ENCODE assay signal across 8 cellular contexts in the genomic region with DNA sequence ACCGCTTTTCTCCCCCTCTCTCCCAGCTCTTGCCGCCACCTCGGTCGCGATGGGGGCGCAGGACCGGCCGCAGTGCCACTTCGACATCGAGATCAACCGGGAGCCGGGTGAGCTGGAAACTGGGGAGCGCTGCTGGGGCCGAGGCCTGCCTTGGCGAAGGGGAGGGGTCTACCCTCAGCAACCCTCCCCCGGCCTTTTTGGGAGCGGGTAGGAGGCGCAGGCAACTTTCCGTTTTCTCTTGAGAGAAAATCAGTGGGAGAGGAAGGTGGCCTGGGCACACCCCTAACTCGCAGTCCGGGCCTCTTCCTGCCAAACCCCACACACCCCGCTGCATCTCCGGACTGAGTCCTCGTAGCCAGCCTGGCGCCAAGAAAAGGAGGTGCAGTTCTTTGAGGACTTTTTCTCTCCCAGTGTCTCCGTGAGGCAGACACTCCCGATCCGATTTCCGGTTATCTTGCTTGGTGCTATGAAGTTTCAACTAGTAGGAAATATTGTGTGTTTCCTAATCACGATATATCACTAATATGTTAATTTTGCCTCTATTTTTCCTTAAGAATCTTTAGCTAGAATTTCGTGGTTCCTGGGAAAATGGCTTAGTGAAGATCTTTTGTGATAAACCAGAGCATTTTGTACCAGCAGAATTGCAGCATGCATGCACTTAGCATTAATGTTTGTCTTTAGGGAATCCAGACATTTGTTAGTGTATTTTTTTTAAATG. TPM values are rescaled to one million over a fixed set of nuclear protein-coding genes. Genes with fewer than 3 reads are reported as not detected.
DNase-seq lines count a peak whose midpoint lies in the region; ATAC-seq and TF ChIP-seq lines count a peak whose summit lies in the region.

No MANE protein-coding gene starts in this region.

- DNase-seq in NCI-H2107 treated with DMSO at 0.1 percent for 48 hours (lab: John Stamatoyannopoulos, UW; ENCODE audit: unreplicated experiment) (peak; percentile 6), NCI-H2107 (lab: John Stamatoyannopoulos, UW) (no peak), GOT3 (lab: John Stamatoyannopoulos, UW) (peak; percentile 5), LoVo (ENCODE audit: low spot score) (peak; percentile 60), WTC11 (ENCODE audit: low spot score) (peak; percentile 67), mesenchymal stem cell (peak; percentile 79)
- DNase-seq in effector memory CD8-positive, alpha-beta T cell, result peak in 2 of 3 experiments; percentile 29 to 35
- peak; percentile 21 to 32 for DNase-seq in stimulated activated CD8-positive, alpha-beta memory T cell treated with anti-CD3 and anti-CD28 coated beads, Interleukin-7, amount 100 ng/mL, for 4 hours (ENCODE audit: low read depth in 2 of 2)

- peak overlapping the region; percentile 27 for H4K8ac ChIP-seq in mesenchymal stem cell (ENCODE audit: low read length)

- H4K91ac ChIP-seq in mesenchymal stem cell (ENCODE audit: low read length), result peak overlapping the region; percentile 98

- no peak overlapping the region for H2AFZ ChIP-seq in mesenchymal stem cell (ENCODE audit: low read depth, low read length)

- H3K27me3 Mint-ChIP-seq in WTC11 (ENCODE audit: low read depth), result no peaks in the 10 kb centered on the region
- no peaks in the 10 kb centered on the region for H3K27me3 Mint-ChIP-seq in effector memory CD8-positive, alpha-beta T cell

- peak overlapping the region; percentile 95 for H2BK120ac ChIP-seq in mesenchymal stem cell (ENCODE audit: low read depth, low read length)

- peaks cover 28% of the 10 kb centered on the region for H3K4me1 Mint-ChIP-seq in WTC11
- H3K4me1 Mint-ChIP-seq in effector memory CD8-positive, alpha-beta T cell (ENCODE audit: low read depth in 2 of 2), result peaks cover 19 to 43% of the 10 kb centered on the region in 2 donors

- no peaks in the 10 kb centered on the region for H3K79me1 ChIP-seq in mesenchymal stem cell (replicated peaks; ENCODE audit: low read length, poor library complexity, severe bottlenecking)

- no peak overlapping the region for H2BK15ac ChIP-seq in mesenchymal stem cell (ENCODE audit: low read depth, poor library complexity, severe bottlenecking)

- H2AK5ac ChIP-seq in mesenchymal stem cell (ENCODE audit: low read length, severe bottlenecking), result no peak overlapping the region

- no peak overlapping the region for H2BK12ac ChIP-seq in mesenchymal stem cell (ENCODE audit: low read length in 2 of 2)

- no peak overlapping the region for H2BK5ac ChIP-seq in mesenchymal stem cell (ENCODE audit: low read depth, low read length, poor library complexity, severe bottlenecking)

- H3K4me1 ChIP-seq in mesenchymal stem cell (ENCODE audit: control insufficient read depth, insufficient read depth, low read depth, low read length), result peaks cover 3% of the 10 kb centered on the region

- CTCF ChIA-PET in WTC11 (lab: Charles Lee), result interaction anchor here (0.7 to 2.8 kb wide), 10 partner anchors 10 to 371 kb away, joined by 3 to 16 read pairs (median 4); partner anchors contain the start of genes SEC22C and SS18L2

- H3K14ac ChIP-seq in mesenchymal stem cell (ENCODE audit: low read length in 2 of 2), result peak overlapping the region in 1 of 2 experiments; percentile 53

- H3K9me3 Mint-ChIP-seq in WTC11, result peaks cover 4% of the 10 kb centered on the region
- H3K9me3 Mint-ChIP-seq in effector memory CD8-positive, alpha-beta T cell, result peaks cover 0 to 2% of the 10 kb centered on the region in 2 donors

- peak overlapping the region; percentile 93 for H3K27ac ChIP-seq in mesenchymal stem cell (ENCODE audit: low read length, poor library complexity, severe bottlenecking)

- peaks cover 22% of the 10 kb centered on the region for H3K36me3 Mint-ChIP-seq in WTC11
- H3K36me3 Mint-ChIP-seq in effector memory CD8-positive, alpha-beta T cell (ENCODE audit: insufficient read depth), result peaks cover 54% of the 10 kb centered on the region

- no peaks in the 10 kb centered on the region for H3K9me3 ChIP-seq in mesenchymal stem cell (ENCODE audit: control insufficient read depth, low read length)

- WGBS in mesenchymal stem cell, result 2% methylated on average over 14 of the region's 31 CpGs

- H3K4me3 ChIP-seq in mesenchymal stem cell (ENCODE audit: insufficient read depth in 1 of 2, low read depth in 1 of 2, low read length in 2 of 2), result peak overlapping the region; percentile 95

- ATAC-seq in WTC11, result peak; percentile 20
- peak; percentile 13 for ATAC-seq in effector memory CD8-positive, alpha-beta T cell (replicated peaks)

- no peak overlapping the region for H3K23ac ChIP-seq in mesenchymal stem cell (ENCODE audit: low read length in 2 of 2)

- H3K4me3 Mint-ChIP-seq in WTC11, result peak overlapping the region; percentile 89
- H3K4me3 Mint-ChIP-seq in effector memory CD8-positive, alpha-beta T cell, result peak overlapping the region; percentile 93 to 94

- peak overlapping the region; percentile 85 to 95 for H3K4ac ChIP-seq in mesenchymal stem cell (ENCODE audit: low read depth in 1 of 2, low read length in 2 of 2)

- H3K36me3 ChIP-seq in mesenchymal stem cell (ENCODE audit: control insufficient read depth in 1 of 2, insufficient read depth in 2 of 2, low read depth in 1 of 2, low read length in 2 of 2), result peaks cover 0 to 38% of the 10 kb centered on the region in 2 experiments

- H3K9ac ChIP-seq in mesenchymal stem cell (ENCODE audit: low read length), result peak overlapping the region; percentile 97

- H3K27ac Mint-ChIP-seq in WTC11, result peak overlapping the region; percentile 97
- H3K27ac Mint-ChIP-seq in effector memory CD8-positive, alpha-beta T cell, result peak overlapping the region; percentile 94 to 96

- peak overlapping the region; percentile 99 for H3K18ac ChIP-seq in mesenchymal stem cell (ENCODE audit: low read depth in 1 of 2, low read length in 2 of 2)

- no peak for TF ChIP-seq CTCF in WTC11 (IDR thresholded peaks at IDR 0.05)

- POLR2A ChIA-PET in WTC11 (lab: Charles Lee), result interaction anchor here (1.0 to 1.5 kb wide), 7 partner anchors 10 to 202 kb away, joined by 3 to 17 read pairs (median 4); partner anchors contain the start of genes SEC22C and SS18L2

- no peaks in the 10 kb centered on the region for H3K27me3 ChIP-seq in mesenchymal stem cell (ENCODE audit: control insufficient read depth in 1 of 2, insufficient read depth in 1 of 2, low read length in 2 of 2)

- H3K4me2 ChIP-seq in mesenchymal stem cell (ENCODE audit: low read length, poor library complexity, severe bottlenecking), result peak overlapping the region; percentile 38

TF ChIP-seq in WTC11, 78 proteins besides CTCF, POLR2A, EP300 and RAD21:
- TF ChIP-seq, protein P1, sequence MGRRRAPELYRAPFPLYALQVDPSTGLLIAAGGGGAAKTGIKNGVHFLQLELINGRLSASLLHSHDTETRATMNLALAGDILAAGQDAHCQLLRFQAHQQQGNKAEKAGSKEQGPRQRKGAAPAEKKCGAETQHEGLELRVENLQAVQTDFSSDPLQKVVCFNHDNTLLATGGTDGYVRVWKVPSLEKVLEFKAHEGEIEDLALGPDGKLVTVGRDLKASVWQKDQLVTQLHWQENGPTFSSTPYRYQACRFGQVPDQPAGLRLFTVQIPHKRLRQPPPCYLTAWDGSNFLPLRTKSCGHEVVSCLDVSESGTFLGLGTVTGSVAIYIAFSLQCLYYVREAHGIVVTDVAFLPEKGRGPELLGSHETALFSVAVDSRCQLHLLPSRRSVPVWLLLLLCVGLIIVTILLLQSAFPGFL (CRISPR knock-in tag; IDR thresholded peaks at IDR 0.05; ENCODE audit: borderline replicate concordance), result no peak
- TF ChIP-seq ZNF121 (CRISPR knock-in tag; IDR thresholded peaks at IDR 0.05) (no peak), EMX1 (CRISPR knock-in tag; IDR thresholded peaks at IDR 0.05) (no peak), FOXJ3 (CRISPR knock-in tag; IDR thresholded peaks at IDR 0.05; ENCODE audit: borderline replicate concordance) (no peak), FOXP1 (CRISPR knock-in tag; IDR thresholded peaks at IDR 0.05; ENCODE audit: borderline replicate concordance) (peak; percentile 77; the same call in 1 of the 2 replicates), ATF3 (CRISPR knock-in tag; conservative IDR thresholded peaks at IDR 0.05) (0 out of 2 replicates have a peak, but pooled peaks have one; percentile 1), SMAD3 (CRISPR knock-in tag; IDR thresholded peaks at IDR 0.05; ENCODE audit: borderline replicate concordance) (no peak)
- TF ChIP-seq, protein P2, sequence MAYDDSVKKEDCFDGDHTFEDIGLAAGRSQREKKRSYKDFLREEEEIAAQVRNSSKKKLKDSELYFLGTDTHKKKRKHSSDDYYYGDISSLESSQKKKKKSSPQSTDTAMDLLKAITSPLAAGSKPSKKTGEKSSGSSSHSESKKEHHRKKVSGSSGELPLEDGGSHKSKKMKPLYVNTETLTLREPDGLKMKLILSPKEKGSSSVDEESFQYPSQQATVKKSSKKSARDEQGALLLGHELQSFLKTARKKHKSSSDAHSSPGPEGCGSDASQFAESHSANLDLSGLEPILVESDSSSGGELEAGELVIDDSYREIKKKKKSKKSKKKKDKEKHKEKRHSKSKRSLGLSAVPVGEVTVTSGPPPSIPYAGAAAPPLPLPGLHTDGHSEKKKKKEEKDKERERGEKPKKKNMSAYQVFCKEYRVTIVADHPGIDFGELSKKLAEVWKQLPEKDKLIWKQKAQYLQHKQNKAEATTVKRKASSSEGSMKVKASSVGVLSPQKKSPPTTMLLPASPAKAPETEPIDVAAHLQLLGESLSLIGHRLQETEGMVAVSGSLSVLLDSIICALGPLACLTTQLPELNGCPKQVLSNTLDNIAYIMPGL (CRISPR knock-in tag; IDR thresholded peaks at IDR 0.05), result no peak
TF ChIP-seq in WTC11: peak in this region for 2.

RNA-seq across cellular contexts. Expression of gene NKTR, which starts 0.6 kb away (rescaled TPM):
- 76.4 to 89.3 TPM (median 82.3 TPM) in 3 replicates for total RNA-seq in WTC11 (2021)
- polyA plus RNA-seq in mesenchymal stem cell (2013, experiment 1 of 2), result 26.4 TPM
- polyA plus RNA-seq in mesenchymal stem cell (2013, experiment 2 of 2), result 22.4 TPM

RNA-seq across cellular contexts. Expression of gene SS18L2, which starts 10.5 kb away (rescaled TPM):
- total RNA-seq in WTC11 (2021), result 52.9 to 65.0 TPM (median 62.6 TPM) in 3 replicates
- 39.2 TPM for polyA plus RNA-seq in mesenchymal stem cell (2013, experiment 1 of 2)
- 42.8 TPM for polyA plus RNA-seq in mesenchymal stem cell (2013, experiment 2 of 2)

RNA-seq across cellular contexts. Expression of gene SEC22C, which starts 19.4 kb away (rescaled TPM):
- 35.2 to 37.0 TPM (median 37.0 TPM) in 3 replicates for total RNA-seq in WTC11 (2021)
- 42.5 TPM for polyA plus RNA-seq in mesenchymal stem cell (2013, experiment 1 of 2)
- polyA plus RNA-seq in mesenchymal stem cell (2013, experiment 2 of 2), result 45.2 TPM

RNA-seq across cellular contexts. Expression of gene ZBTB47, which starts 52.4 kb away (rescaled TPM):
- 5.2 to 5.9 TPM (median 5.6 TPM) in 3 replicates for total RNA-seq in WTC11 (2021)
- 10.8 TPM for polyA plus RNA-seq in mesenchymal stem cell (2013, experiment 1 of 2)
- 9.7 TPM for polyA plus RNA-seq in mesenchymal stem cell (2013, experiment 2 of 2)
